Comparison of ENCODE assay signal across 8 cellular contexts in genomic region chr13:48000559-48001126, GRCh38. TPM values are rescaled to one million over a fixed set of nuclear protein-coding genes. Genes with fewer than 3 reads are reported as not detected.
DNase-seq lines count a peak whose midpoint lies in the region; ATAC-seq and TF ChIP-seq lines count a peak whose summit lies in the region.

No MANE protein-coding gene starts in this region.

- no peaks in the 10 kb centered on the region for H4K20me1 ChIP-seq in MM.1S (ENCODE audit: insufficient read depth, low read length)

- no peak for TF ChIP-seq CTCF in MM.1S (IDR thresholded peaks at IDR 0.05; ENCODE audit: low read length)
- TF ChIP-seq CTCF in left lung (IDR thresholded peaks at IDR 0.05), result no peak

- H3K27me3 ChIP-seq in H7 (ENCODE audit: control insufficient read depth, insufficient read depth, low read length) (no peaks in the 10 kb centered on the region), MM.1S (replicated peaks; ENCODE audit: insufficient read depth, low read length) (no peaks in the 10 kb centered on the region), left lung (no peaks in the 10 kb centered on the region), thymus (ENCODE audit: control insufficient read depth, insufficient read depth) (no peaks in the 10 kb centered on the region)

- peak; percentile 61 for DNase-seq in NCI-H82 (lab: John Stamatoyannopoulos, UW)
- DNase-seq in NCI-H82 treated with DMSO at 0.1 percent for 48 hours (lab: John Stamatoyannopoulos, UW; ENCODE audit: unreplicated experiment), result no peak
- DNase-seq in H7, result peak; percentile 69
- peak; percentile 8 for DNase-seq in MM.1S
- DNase-seq in caudate nucleus (lab: John Stamatoyannopoulos, UW), result peak in 4 of 61 donors; percentile 45 to 72 (median 51)
- peak in 1 of 2 donors; percentile 87 for DNase-seq in left lung
- DNase-seq in NCI-H1048 (lab: John Stamatoyannopoulos, UW), result no peak

- ATAC-seq in left lung, result peak; percentile 59

- H3K4me3 ChIP-seq in H7 (ENCODE audit: insufficient read depth, low read depth, low read length), result peak overlapping the region; percentile 95
- peak overlapping the region; percentile 91 for H3K4me3 ChIP-seq in MM.1S (ENCODE audit: low read length)
- H3K4me3 ChIP-seq in left lung, result peak overlapping the region; percentile 82 to 91
- peak overlapping the region; percentile 90 for H3K4me3 ChIP-seq in thymus (ENCODE audit: low read length)

- H3K4me1 ChIP-seq in MM.1S (ENCODE audit: low read length), result no peaks in the 10 kb centered on the region
- H3K4me1 ChIP-seq in left lung, result peaks cover 5 to 22% of the 10 kb centered on the region in 2 donors
- H3K4me1 ChIP-seq in thymus (ENCODE audit: control insufficient read depth, insufficient read depth, low read length), result peaks cover 8% of the 10 kb centered on the region

- no peaks in the 10 kb centered on the region for H3K9me2 ChIP-seq in MM.1S (replicated peaks; ENCODE audit: insufficient read depth, low read length)

- H2AFZ ChIP-seq in MM.1S (ENCODE audit: low read length), result peak overlapping the region; percentile 75

- intact Hi-C loops in left lung (cut with DNase I), result no loop called here

- H3K27ac ChIP-seq in MM.1S (ENCODE audit: low read length) (no peak overlapping the region), caudate nucleus (ENCODE audit: low read depth, low read length) (peak overlapping the region; percentile 49), left lung (peak overlapping the region; percentile 42 to 67), thymus (ENCODE audit: low read depth) (peak overlapping the region; percentile 73)

- H3K36me3 ChIP-seq in H7 (replicated peaks; ENCODE audit: control insufficient read depth, insufficient read depth, low read length) (no peaks in the 10 kb centered on the region), MM.1S (replicated peaks; ENCODE audit: insufficient read depth, low read length) (no peaks in the 10 kb centered on the region), left lung (peaks cover 0 to 8% of the 10 kb centered on the region in 2 donors), thymus (ENCODE audit: control insufficient read depth, insufficient read depth) (peaks cover 5% of the 10 kb centered on the region)

- no peaks in the 10 kb centered on the region for H3F3A ChIP-seq in MM.1S (ENCODE audit: insufficient read depth, low read length)

- H3K79me2 ChIP-seq in MM.1S (ENCODE audit: low read length), result peaks cover 32% of the 10 kb centered on the region

- H3K4me2 ChIP-seq in MM.1S (ENCODE audit: low read depth, low read length), result peak overlapping the region; percentile 77

- H3K9me3 ChIP-seq in MM.1S (replicated peaks; ENCODE audit: insufficient read depth, low read length) (no peaks in the 10 kb centered on the region), left lung (no peaks in the 10 kb centered on the region), thymus (ENCODE audit: control insufficient read depth) (no peaks in the 10 kb centered on the region)

- H3K9ac ChIP-seq in MM.1S (ENCODE audit: low read length), result peak overlapping the region; percentile 79

- under 1% methylated on average over 25 of the region's 25 CpGs for WGBS in thymus

RNA-seq across cellular contexts. Expression of gene SUCLA2, which starts 0.4 kb away (rescaled TPM):
- 92.0 and 137 TPM in 2 replicates for total RNA-seq in H7 (2014; rRNA removed; shearing (Covaris generic))
- 10 to 100 TPM; 35.7 to 37.9 TPM for total RNA-seq in left lung
- 31.4 TPM for polyA plus RNA-seq in thymus

RNA-seq across cellular contexts. Expression of gene NUDT15, which starts 36.9 kb away (rescaled TPM):
- 120 and 122 TPM in 2 replicates for total RNA-seq in H7 (2014; rRNA removed; shearing (Covaris generic))
- 10 to 100 TPM; 15.8 to 16.0 TPM for total RNA-seq in left lung
- 12.8 TPM for polyA plus RNA-seq in thymus

Comparison
In these comparisons a context has a peak if more than half of its experiments do, and no peak if none do; other contexts are left out.
1. DNase-seq: peak in NCI-H82 (single experiment), H7 (single experiment) and MM.1S (single experiment); none in NCI-H82 treated with DMSO at 0.1 percent for 48 hours (single experiment) and NCI-H1048 (single experiment).
2. Peak in every context shown above with its lines, with median percentiles within 50 percentile points of each other: H3K4me3 ChIP-seq.